In genomic region chrX:118675966-118676349, GRCh38 we compare ENCODE assay signal across 23 cellular contexts. TPM values are rescaled to one million over a fixed set of nuclear protein-coding genes. Genes with fewer than 3 reads are reported as not detected.
DNase-seq lines count a peak whose midpoint lies in the region; ATAC-seq and TF ChIP-seq lines count a peak whose summit lies in the region.
"Had no signal": no experiment of that assay in that cellular context is flagged by ENCODE, and none has a peak within 500 bp of the region (broad histone marks: within the 10 kb centered on the region; RNA-seq: fewer than 3 reads in every experiment).

No MANE protein-coding gene starts in this region.

- H3K9me3 ChIP-seq in OCI-LY7 (ENCODE audit: low read length) = no peaks in the 10 kb centered on the region
- H3K9me3 ChIP-seq: BE2C, Peyer's patch had no signal

- H3K4me3 Mint-ChIP-seq in activated T-cell treated with anti-CD3 and anti-CD28 coated beads, Interleukin-2, amount 50 U/mL, for 72 hours = peak overlapping the region in 1 of 2 donors; percentile 32
- H3K4me3 Mint-ChIP-seq: CD14-positive monocyte had no signal

- peaks cover 0 to 1% of the 10 kb centered on the region in 2 donors for H3K36me3 Mint-ChIP-seq in activated T-cell treated with anti-CD3 and anti-CD28 coated beads, Interleukin-2, amount 50 U/mL, for 72 hours (ENCODE audit: insufficient read depth in 2 of 2)

- H3K27ac ChIP-seq in OCI-LY7 (ENCODE audit: low read depth, low read length, poor library complexity, severe bottlenecking) = no peak overlapping the region
- H3K27ac ChIP-seq: 22Rv1, HL-60, Peyer's patch had no signal

- CTCF ChIA-PET in OCI-LY7 (lab: Charles Lee; ENCODE audit: unreplicated experiment) = no interaction called here

- no peaks in the 10 kb centered on the region for H3K4me1 Mint-ChIP-seq in activated T-cell treated with anti-CD3 and anti-CD28 coated beads, Interleukin-2, amount 50 U/mL, for 72 hours (ENCODE audit: low read depth)

- no peaks in the 10 kb centered on the region for H3K9me2 ChIP-seq in OCI-LY7 (ENCODE audit: insufficient read depth, low read length)

- ATAC-seq in activated T-cell treated with anti-CD3 and anti-CD28 coated beads, Interleukin-2, amount 50 U/mL, for 72 hours (replicated peaks in 1 of 2) = no peak
- ATAC-seq in left colon = peak; percentile 89
- ATAC-seq: HCT116 had no signal

- BruUV-seq in OCI-LY7 (replicated peaks; lab: Mats Ljungman, UMichigan) = no TSS peak

- intact Hi-C loops in left colon (cut with DNase I, micrococcal nuclease) = no loop called here
- intact Hi-C loops in OCI-LY7 (cut with micrococcal nuclease; ENCODE audit: unreplicated experiment) = no loop called here

- POLR2A ChIA-PET in OCI-LY7 (lab: Charles Lee) = no interaction called here

- no peaks in the 10 kb centered on the region for H3K27me3 Mint-ChIP-seq in activated T-cell treated with anti-CD3 and anti-CD28 coated beads, Interleukin-2, amount 50 U/mL, for 72 hours (ENCODE audit: low read depth)

- H3K36me3 ChIP-seq in OCI-LY7 (ENCODE audit: insufficient read depth, low read length) = peaks cover 10% of the 10 kb centered on the region
- H3K36me3 ChIP-seq: BE2C, Peyer's patch had no signal

- no peaks in the 10 kb centered on the region for H3K79me2 ChIP-seq in OCI-LY7 (ENCODE audit: insufficient read depth, low read depth, low read length)

- H3K27ac Mint-ChIP-seq in activated T-cell treated with anti-CD3 and anti-CD28 coated beads, Interleukin-2, amount 50 U/mL, for 72 hours = peak overlapping the region; percentile 42

- no peak overlapping the region for H2AFZ ChIP-seq in OCI-LY7 (ENCODE audit: low read length)

- no peaks in the 10 kb centered on the region for H3K4me1 ChIP-seq in OCI-LY7 (ENCODE audit: insufficient read depth, low read length, poor library complexity, severe bottlenecking)
- H3K4me1 ChIP-seq: BE2C, Peyer's patch had no signal

- DNase-seq in NCI-H1417 (lab: John Stamatoyannopoulos, UW) (peak in 2 of 3 experiments; percentile 14 to 50), NCI-H1417 treated with DMSO at 0.1 percent for 48 hours (lab: John Stamatoyannopoulos, UW) (no peak), activated T-cell treated with anti-CD3 and anti-CD28 coated beads for 4 hours (no peak), left colon (no peak), OCI-LY7 (ENCODE audit: low spot score) (no peak), middle frontal gyrus (ENCODE audit: extremely low spot score, low spot score) (no peak), AG20443 (ENCODE audit: low spot score) (no peak)
- DNase-seq in activated T-cell treated with anti-CD3 and anti-CD28 coated beads, Interleukin-2, amount 50 U/mL, for 72 hours = no peak
- DNase-seq: BE2C, DMS153, DND-41, NCI-H1048, NCI-H1436, NCI-H1930, NCI-H2171, NCI-H524, OCI-M1, Peyer's patch, SHP77 treated with DMSO at 0.1 percent for 48 hours had no signal

- no peak overlapping the region for H3K4me3 ChIP-seq in OCI-LY7 (ENCODE audit: low read depth, low read length, poor library complexity, severe bottlenecking)
- H3K4me3 ChIP-seq: Peyer's patch had no signal

- no peak for TF ChIP-seq CTCF in OCI-LY7 (conservative IDR thresholded peaks at IDR 0.05; ENCODE audit: low read length)

- H3K9me3 Mint-ChIP-seq in activated T-cell treated with anti-CD3 and anti-CD28 coated beads, Interleukin-2, amount 50 U/mL, for 72 hours = no peaks in the 10 kb centered on the region

- H3K4me2 ChIP-seq in OCI-LY7 (ENCODE audit: low read length) = no peak overlapping the region

- no peaks in the 10 kb centered on the region for H4K20me1 ChIP-seq in OCI-LY7 (ENCODE audit: insufficient read depth, low read length)

RNA-seq across cellular contexts. Expression of gene IL13RA1, which starts 51.4 kb away (rescaled TPM):
- 1 to 10 TPM in 1 of 2 donors, under 1 TPM in 1; 0.36 to 1.1 TPM for total RNA-seq in activated T-cell treated with anti-CD3 and anti-CD28 coated beads, Interleukin-2, amount 50 U/mL, for 72 hours
- total RNA-seq in left colon = 100 to 1,000 TPM; 101 to 112 TPM
- not detected in 2 replicates for total RNA-seq in OCI-LY7 (2014; rRNA removed; shearing (Covaris generic))
- not detected in 2 replicates for total RNA-seq in OCI-LY7 (2022)

Comparison
In these comparisons a context has a peak if more than half of its experiments do, and no peak if none do; other contexts are left out.
1. DNase-seq: peak in NCI-H1417 (2 of 3); none in NCI-H1417 treated with DMSO at 0.1 percent for 48 hours (single experiment), activated T-cell treated with anti-CD3 and anti-CD28 coated beads, Interleukin-2, amount 50 U/mL, for 72 hours (0 of 2), activated T-cell treated with anti-CD3 and anti-CD28 coated beads for 4 hours (single experiment), left colon (0 of 2), OCI-LY7 (single experiment), middle frontal gyrus (single experiment) and AG20443 (single experiment).
2. RNA of gene IL13RA1, which starts 51.4 kb away (total RNA-seq): 101 to 112 TPM in left colon; 0.36 to 1.1 TPM in activated T-cell treated with anti-CD3 and anti-CD28 coated beads, Interleukin-2, amount 50 U/mL, for 72 hours and not detected in OCI-LY7; every median in the first group is over 10 times any median in the second.